ENCODE assay signal across 12 cellular contexts in genomic region chr12:82695531-82695930, GRCh38. TPM values are rescaled to one million over a fixed set of nuclear protein-coding genes. Genes with fewer than 3 reads are reported as not detected.
DNase-seq lines count a peak whose midpoint lies in the region; ATAC-seq and TF ChIP-seq lines count a peak whose summit lies in the region.
"Had no signal": no experiment of that assay in that cellular context is flagged by ENCODE, and none has a peak within 500 bp of the region (broad histone marks: within the 10 kb centered on the region; RNA-seq: fewer than 3 reads in every experiment).

No MANE protein-coding gene starts in this region.

- TF ChIP-seq CTCF in HEK293 (tag by site-specific recombination; IDR thresholded peaks at IDR 0.05) (no peak), endodermal cell (conservative IDR thresholded peaks at IDR 0.05) (no peak), mesothelial cell of epicardium (IDR thresholded peaks at IDR 0.05; ENCODE audit: unreplicated experiment) (no peak), mammary epithelial cell (conservative IDR thresholded peaks at IDR 0.05 in 1 of 2, IDR thresholded peaks at IDR 0.05 in 1 of 2; ENCODE audit: extremely low read depth in 1 of 2, insufficient read depth in 1 of 2, low read depth in 1 of 2, low read length in 2 of 2) (no peak)

- H3K9me3 ChIP-seq in HEK293 (ENCODE audit: control insufficient read depth, insufficient read depth, low read depth, low read length) = no peaks in the 10 kb centered on the region
- H3K9me3 ChIP-seq in endodermal cell (ENCODE audit: control insufficient read depth, low read length) = no peaks in the 10 kb centered on the region
- no peaks in the 10 kb centered on the region for H3K9me3 ChIP-seq in mammary epithelial cell (replicated peaks; ENCODE audit: insufficient read depth, low read length)
- H3K9me3 ChIP-seq: BLaER1 treated with 17β-estradiol and CSF1 and Interleukin-3, amounts not matched to agents 10 nM and 100 nM had no signal

- no peak overlapping the region for H3K27ac ChIP-seq in HEK293 (ENCODE audit: extremely low read depth, low read depth, low read length)
- H3K27ac ChIP-seq in endodermal cell (ENCODE audit: low read depth, low read length) = no peak overlapping the region
- H3K27ac ChIP-seq in temporal lobe (ENCODE audit: low read depth, low read length) = peak overlapping the region; percentile 2
- no peak overlapping the region for H3K27ac ChIP-seq in mammary epithelial cell (ENCODE audit: insufficient read depth, low read depth, low read length)
- H3K27ac ChIP-seq: BLaER1 treated with 17β-estradiol and CSF1 and Interleukin-3, amounts not matched to agents 10 nM and 100 nM had no signal

- DNase-seq in endodermal cell = peak; percentile 72
- DNase-seq in mesothelial cell of epicardium (ENCODE audit: low spot score in 2 of 2, unreplicated experiment in 2 of 2) = no peak
- no peak for DNase-seq in mammary epithelial cell
- no peak for DNase-seq in NCI-H524 (lab: John Stamatoyannopoulos, UW)
- DNase-seq: ACHN; CD4-positive, CD25-positive, alpha-beta regulatory T cell had no signal

- H4K20me1 ChIP-seq in mammary epithelial cell (ENCODE audit: insufficient read depth, low read length) = no peaks in the 10 kb centered on the region
- H4K20me1 ChIP-seq: BLaER1 treated with 17β-estradiol and CSF1 and Interleukin-3, amounts not matched to agents 10 nM and 100 nM had no signal

- H3K4me3 Mint-ChIP-seq in endodermal cell (no peak overlapping the region), mesothelial cell of epicardium (no peak overlapping the region)
- H3K4me3 Mint-ChIP-seq: CD4-positive, CD25-positive, alpha-beta regulatory T cell had no signal

- intact Hi-C loops in mammary epithelial cell (cut with micrococcal nuclease) = no loop called here

- POLR2A ChIA-PET in HEK293 (lab: Yijun Ruan, JAX) = no interaction called here

- CTCF ChIA-PET in HEK293 (lab: Yijun Ruan, JAX) (no interaction called here), mammary epithelial cell (lab: Charles Lee; ENCODE audit: low non-redundant PET) (no interaction called here)

- in situ Hi-C loops in mammary epithelial cell (cut with MboI; ENCODE audit: low sequenced_read_pairs in 2 of 2) = no loop called here

- no peaks in the 10 kb centered on the region for H3K27me3 ChIP-seq in endodermal cell (ENCODE audit: control insufficient read depth, insufficient read depth, low read length, poor library complexity, severe bottlenecking)
- H3K27me3 ChIP-seq in mammary epithelial cell (ENCODE audit: insufficient read depth, low read length) = no peaks in the 10 kb centered on the region
- H3K27me3 ChIP-seq: BLaER1 treated with 17β-estradiol and CSF1 and Interleukin-3, amounts not matched to agents 10 nM and 100 nM had no signal

- WGBS in endodermal cell (ENCODE audit: insufficient coverage in 1 of 2, insufficient read length in 1 of 2), 2 experiments = 95% methylated on average over 2 of the region's 2 CpGs; no CpG with 5 or more reads in 1 of the 2 experiments
- 86% methylated on average over 2 of the region's 2 CpGs for WGBS in mammary epithelial cell (ENCODE audit: low coverage, missing lambda C conversion rate)

- dilution Hi-C loops in mammary epithelial cell (cut with HindIII; ENCODE audit: low sequenced_read_pairs) = no loop called here

- H3K4me1 ChIP-seq in HEK293 (ENCODE audit: control insufficient read depth, insufficient read depth, low read length) = peaks cover 4% of the 10 kb centered on the region; the same call in 1 of the 2 replicates
- H3K4me1 ChIP-seq in endodermal cell (ENCODE audit: control insufficient read depth, insufficient read depth, low read length) = peaks cover 9% of the 10 kb centered on the region
- H3K4me1 ChIP-seq in mammary epithelial cell (ENCODE audit: insufficient read depth, low read length) = peaks cover 9% of the 10 kb centered on the region
- H3K4me1 ChIP-seq: BLaER1 treated with 17β-estradiol and CSF1 and Interleukin-3, amounts not matched to agents 10 nM and 100 nM had no signal

- H3K36me3 Mint-ChIP-seq in endodermal cell (ENCODE audit: low read depth) (peaks cover 13% of the 10 kb centered on the region), mesothelial cell of epicardium (peaks cover 6% of the 10 kb centered on the region)

- H3K4me2 ChIP-seq in mammary epithelial cell (ENCODE audit: insufficient read depth, low read depth, low read length) = no peak overlapping the region
- H3K4me2 ChIP-seq: BLaER1 treated with 17β-estradiol and CSF1 and Interleukin-3, amounts not matched to agents 10 nM and 100 nM had no signal

- H3K9ac ChIP-seq in endodermal cell (ENCODE audit: extremely low read depth, low read length, poor library complexity, severe bottlenecking) (no peak overlapping the region), mammary epithelial cell (ENCODE audit: insufficient read depth, low read length) (no peak overlapping the region)
- H3K9ac ChIP-seq: BLaER1 treated with 17β-estradiol and CSF1 and Interleukin-3, amounts not matched to agents 10 nM and 100 nM had no signal

- H3K36me3 ChIP-seq in HEK293 (ENCODE audit: control insufficient read depth in 2 of 2, insufficient read depth in 1 of 2, low read length in 2 of 2) (peaks cover 0 to 11% of the 10 kb centered on the region in 2 experiments), endodermal cell (ENCODE audit: control insufficient read depth, insufficient read depth, low read length) (no peaks in the 10 kb centered on the region), mammary epithelial cell (ENCODE audit: insufficient read depth, low read length) (no peaks in the 10 kb centered on the region)

- peaks cover 16% of the 10 kb centered on the region for H3K4me1 Mint-ChIP-seq in endodermal cell
- peaks cover 40% of the 10 kb centered on the region for H3K4me1 Mint-ChIP-seq in mesothelial cell of epicardium
- H3K4me1 Mint-ChIP-seq: CD4-positive, CD25-positive, alpha-beta regulatory T cell had no signal

- H3K4me3 ChIP-seq in HEK293 (ENCODE audit: low read depth, low read length) = no peak overlapping the region
- H3K4me3 ChIP-seq in endodermal cell (ENCODE audit: low read length) = no peak overlapping the region
- no peak overlapping the region for H3K4me3 ChIP-seq in mammary epithelial cell (replicated peaks in 1 of 3; ENCODE audit: insufficient read depth in 1 of 3, low read depth in 2 of 3, low read length in 3 of 3)
- H3K4me3 ChIP-seq: BLaER1 treated with 17β-estradiol and CSF1 and Interleukin-3, amounts not matched to agents 10 nM and 100 nM; GM12878 had no signal

- H3K9me3 Mint-ChIP-seq in endodermal cell (no peaks in the 10 kb centered on the region), mesothelial cell of epicardium (no peaks in the 10 kb centered on the region)
- H3K9me3 Mint-ChIP-seq: CD4-positive, CD25-positive, alpha-beta regulatory T cell had no signal

- no TSS peak for BruUV-seq in mammary epithelial cell (replicated peaks; lab: Mats Ljungman, UMichigan)

- H2AFZ ChIP-seq in mammary epithelial cell (ENCODE audit: low read depth, low read length) = no peak overlapping the region

- H3K27me3 Mint-ChIP-seq in endodermal cell (ENCODE audit: insufficient read depth) (no peaks in the 10 kb centered on the region), mesothelial cell of epicardium (ENCODE audit: low read depth) (no peaks in the 10 kb centered on the region)
- H3K27me3 Mint-ChIP-seq: CD4-positive, CD25-positive, alpha-beta regulatory T cell had no signal

- no peak for ATAC-seq in HG03135 (IDR thresholded peaks at IDR 0.05; ENCODE audit: unreplicated experiment)
- ATAC-seq: GM12878, HCT116 had no signal

- no peaks in the 10 kb centered on the region for H3K79me2 ChIP-seq in mammary epithelial cell (ENCODE audit: insufficient read depth, low read length)

- no peak overlapping the region for H3K27ac Mint-ChIP-seq in endodermal cell
- peak overlapping the region; percentile 23 for H3K27ac Mint-ChIP-seq in mesothelial cell of epicardium
- H3K27ac Mint-ChIP-seq: CD4-positive, CD25-positive, alpha-beta regulatory T cell had no signal

TF ChIP-seq in HEK293, 187 proteins besides CTCF, POLR2A, EP300 and RAD21:
- TF ChIP-seq GLIS1 (tag by site-specific recombination; IDR thresholded peaks at IDR 0.05) (0 out of 2 replicates have a peak, but pooled peaks have one; percentile 7), ZFP69B (tag by site-specific recombination; IDR thresholded peaks at IDR 0.05) (no peak), ZFP3 (tag by site-specific recombination; IDR thresholded peaks at IDR 0.05; ENCODE audit: low read depth) (no peak), ZNF670 (tag by site-specific recombination; IDR thresholded peaks at IDR 0.05; ENCODE audit: low read depth) (no peak), FEZF1 (tag by site-specific recombination; IDR thresholded peaks at IDR 0.05) (no peak), ZNF169 (tag by site-specific recombination; IDR thresholded peaks at IDR 0.05) (no peak), ZNF596 (tag by site-specific recombination; IDR thresholded peaks at IDR 0.05) (no peak)

RNA-seq across cellular contexts. Expression of gene TMTC2, which starts 8.8 kb away (rescaled TPM):
- 10 to 100 TPM in 1 of 2 donors, 1 to 10 TPM in 1; 7.2 to 10.8 TPM for total RNA-seq in endodermal cell
- 23.2 TPM for polyA plus RNA-seq in endodermal cell (2013, experiment 1 of 2)
- polyA plus RNA-seq in endodermal cell (2013, experiment 2 of 2) = 20.9 TPM
- total RNA-seq in mesothelial cell of epicardium = 36.9 to 39.5 TPM (median 38.3 TPM) in 3 replicates
- 23.4 TPM for total RNA-seq in temporal lobe
- total RNA-seq in mammary epithelial cell = 10 to 100 TPM in 1 of 2 donors, 1 to 10 TPM in 1; 7.3 to 23.8 TPM
- 2.7 TPM for polyA plus RNA-seq in mammary epithelial cell
- polyA minus RNA-seq in mammary epithelial cell = 17.6 TPM
